ENCODE assay signal across 6 cellular contexts in genomic region chr15:29167122-29167521, GRCh38.
DNase-seq lines count a peak whose midpoint lies in the region; TF ChIP-seq lines count a peak whose summit lies in the region.
"Not testable (repeated sequence)": the region's sequence is repeated elsewhere in the genome, so short reads cannot be mapped to it uniquely, and the experiment has no call there.

No MANE protein-coding gene starts in this region.

- not testable (repeated sequence) for TF ChIP-seq CTCF in 22Rv1 (IDR thresholded peaks at IDR 0.05); HEK293 (tag by site-specific recombination; IDR thresholded peaks at IDR 0.05); LNCaP clone FGC (IDR thresholded peaks at IDR 0.05; ENCODE audit: control insufficient read depth, extremely low read depth, insufficient read depth); VCaP (conservative IDR thresholded peaks at IDR 0.05)

- not testable (repeated sequence) for H3K4me1 ChIP-seq in HEK293 (ENCODE audit: control insufficient read depth, insufficient read depth, low read length)

- H3K36me3 ChIP-seq in HEK293 (ENCODE audit: control insufficient read depth in 2 of 2, insufficient read depth in 1 of 2, low read length in 2 of 2), result not testable (repeated sequence)

- POLR2A ChIA-PET in HEK293 (lab: Yijun Ruan, JAX), result not testable (repeated sequence)

- not testable (repeated sequence) for H3K4me3 ChIP-seq in HEK293 (ENCODE audit: low read depth, low read length); LNCaP clone FGC (ENCODE audit: low read depth, low read length)

- peak overlapping the region; percentile 30 for H3K27ac ChIP-seq in 22Rv1
- H3K27ac ChIP-seq in HEK293 (ENCODE audit: extremely low read depth, low read depth, low read length), result not testable (repeated sequence)
- peak overlapping the region; percentile 45 for H3K27ac ChIP-seq in VCaP

- DNase-seq in LNCaP clone FGC (ENCODE audit: low read depth), result peak; percentile 41
- DNase-seq in NCI-H526 (lab: John Stamatoyannopoulos, UW), result peak; percentile 12 to 49
- DNase-seq in NCI-H526 treated with DMSO at 0.1 percent for 48 hours (lab: John Stamatoyannopoulos, UW), result peak; percentile 78

- CTCF ChIA-PET in HEK293 (lab: Yijun Ruan, JAX), result not testable (repeated sequence)

- H3K9me3 ChIP-seq in HEK293 (ENCODE audit: control insufficient read depth, insufficient read depth, low read depth, low read length), result not testable (repeated sequence)

TF ChIP-seq in HEK293, 187 proteins besides CTCF, POLR2A, EP300 and RAD21:
- TF ChIP-seq FEZF1 (tag by site-specific recombination; IDR thresholded peaks at IDR 0.05) (peak; percentile 56; the same call in 1 of the 2 replicates), PRDM4 (tag by site-specific recombination; IDR thresholded peaks at IDR 0.05) (peak; percentile 75)
